ENCODE assay signal across 17 cellular contexts in genomic region chr1:223330462-223330861, GRCh38.
DNase-seq lines count a peak whose midpoint lies in the region; TF ChIP-seq lines count a peak whose summit lies in the region.
"Had no signal": no experiment of that assay in that cellular context is flagged by ENCODE, and none has a peak within 500 bp of the region (broad histone marks: within the 10 kb centered on the region; RNA-seq: fewer than 3 reads in every experiment).

No MANE protein-coding gene starts in this region.

- no peaks in the 10 kb centered on the region for H3K79me2 ChIP-seq in parathyroid adenoma

- H3K9me3 ChIP-seq in parathyroid adenoma (ENCODE audit: control insufficient read depth, low read length) = no peaks in the 10 kb centered on the region
- H3K9me3 ChIP-seq: BLaER1, HAP-1 had no signal

- peaks cover 20% of the 10 kb centered on the region for H3K4me1 ChIP-seq in parathyroid adenoma
- H3K4me1 ChIP-seq: BLaER1, HAP-1 had no signal

- H3K27ac ChIP-seq in parathyroid adenoma = peak overlapping the region; percentile 81
- H3K27ac ChIP-seq: BLaER1, GM23248, HL-60 had no signal

- H3K4me3 ChIP-seq in parathyroid adenoma (ENCODE audit: low read depth, low read length) = no peak overlapping the region
- H3K4me3 ChIP-seq: BLaER1, GM23248, HAP-1 had no signal

- H3K36me3 ChIP-seq in parathyroid adenoma (ENCODE audit: control insufficient read depth, insufficient read depth, low read length) = no peaks in the 10 kb centered on the region
- H3K36me3 ChIP-seq: BLaER1, HAP-1 had no signal

- H2AFZ ChIP-seq in parathyroid adenoma = no peak overlapping the region
- H2AFZ ChIP-seq: GM23248 had no signal

- H3K9ac ChIP-seq in parathyroid adenoma = no peak overlapping the region
- H3K9ac ChIP-seq: BLaER1, GM23248 had no signal

- no peak overlapping the region for H3K4me2 ChIP-seq in parathyroid adenoma (ENCODE audit: low read length)
- H3K4me2 ChIP-seq: BLaER1 had no signal

- H3K27me3 ChIP-seq in parathyroid adenoma (ENCODE audit: control insufficient read depth, insufficient read depth, low read length) = no peaks in the 10 kb centered on the region
- H3K27me3 ChIP-seq: BLaER1 had no signal

- DNase-seq in NCI-H1417 (lab: John Stamatoyannopoulos, UW) (peak in 2 of 3 experiments; percentile 29 to 72), NCI-H1417 treated with DMSO at 0.1 percent for 48 hours (lab: John Stamatoyannopoulos, UW) (no peak), COR-L47 (lab: John Stamatoyannopoulos, UW) (peak; percentile 31), NCI-H2227 treated with DMSO at 0.1 percent for 48 hours (lab: John Stamatoyannopoulos, UW) (peak; percentile 42), NCI-H524 treated with DMSO at 0.1 percent for 48 hours (lab: John Stamatoyannopoulos, UW) (no peak)
- DNase-seq in stimulated activated CD4-positive, alpha-beta T cell treated with anti-CD3 and anti-CD28 coated beads, Interleukin-4, amount 100 ng/mL, for 1 hour = no peak
- DNase-seq: 8988T; Calu3; CD4-positive, alpha-beta memory T cell; DMS153; DMS79; GDM1; GM23248 had no signal

- TF ChIP-seq CTCF in parathyroid adenoma (IDR thresholded peaks at IDR 0.05) = no peak

Comparison
In these comparisons a context has a peak if more than half of its experiments do, and no peak if none do; other contexts are left out.
1. DNase-seq: peak in NCI-H1417 (2 of 3), COR-L47 (single experiment) and NCI-H2227 treated with DMSO at 0.1 percent for 48 hours (single experiment); none in NCI-H1417 treated with DMSO at 0.1 percent for 48 hours (single experiment), stimulated activated CD4-positive, alpha-beta T cell treated with anti-CD3 and anti-CD28 coated beads, Interleukin-4, amount 100 ng/mL, for 1 hour (single experiment) and NCI-H524 treated with DMSO at 0.1 percent for 48 hours (single experiment).